Comparison of ENCODE assay signal across 7 cellular contexts in genomic region chr11:103548838-103549237, GRCh38.
"Had no signal": no experiment of that assay in that cellular context is flagged by ENCODE, and none has a peak within 500 bp of the region (broad histone marks: within the 10 kb centered on the region; RNA-seq: fewer than 3 reads in every experiment).

No MANE protein-coding gene starts in this region.

- DNase-seq: H9, HCEC 1CT, KG1 had no signal

- ATAC-seq: GM23338 had no signal

- H2AFZ ChIP-seq: GM23338 had no signal

- H3K4me2 ChIP-seq: GM23338 had no signal

- H3K4me3 ChIP-seq: GM23338 had no signal

- FAIRE-seq: H1, H54 had no signal

- H3K27ac ChIP-seq: HL-60 had no signal
